ENCODE assay signal across 23 cellular contexts in the genomic region with DNA sequence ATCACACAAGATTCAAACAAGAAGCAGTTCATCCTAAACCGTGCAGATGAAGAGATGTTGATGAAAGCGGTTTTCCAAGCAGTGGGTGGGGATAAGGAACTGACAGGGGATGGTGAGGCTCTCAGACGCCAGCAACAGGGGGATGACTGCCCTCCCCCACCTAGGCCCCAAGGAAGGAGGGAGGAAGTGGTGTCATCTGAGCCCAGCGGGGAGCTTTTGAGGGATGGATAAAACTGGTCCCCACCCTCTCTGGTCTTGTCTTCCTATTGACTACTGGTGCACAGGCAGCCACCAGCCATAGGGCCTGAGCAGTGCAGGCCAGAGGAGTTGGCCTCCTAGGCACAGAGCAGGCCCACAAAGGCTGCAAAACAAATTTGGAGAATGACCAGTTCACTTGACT.
"Had no signal": no experiment of that assay in that cellular context is flagged by ENCODE, and none has a peak within 500 bp of the region (broad histone marks: within the 10 kb centered on the region; RNA-seq: fewer than 3 reads in every experiment).

No MANE protein-coding gene starts in this region.

- H3K4me3 Mint-ChIP-seq: activated naive CD8-positive, alpha-beta T cell treated with anti-CD3 and anti-CD28 coated beads, Interleukin-2, amount 50 U/mL, for 24 hours; activated T-cell treated with anti-CD3 and anti-CD28 coated beads, Interleukin-2, amount 50 U/mL, for 24 hours; naive thymus-derived CD4-positive, alpha-beta T cell; stimulated activated naive B cell treated with anti-CD40 and anti-IgM and Interleukin-4, amounts not matched to agents 10 μg/mL and 1 μg/mL and 100 μg/mL, for 72 hours; T-helper 2 cell treated with Interferon-gamma antibody and Interleukin-4, amounts not matched to agents 5 μg/mL and 100 μg/mL, for 36 hours had no signal

- H3K4me1 Mint-ChIP-seq: activated naive CD8-positive, alpha-beta T cell treated with anti-CD3 and anti-CD28 coated beads, Interleukin-2, amount 50 U/mL, for 24 hours; stimulated activated naive B cell treated with anti-CD40 and anti-IgM and Interleukin-4, amounts not matched to agents 10 μg/mL and 1 μg/mL and 100 μg/mL, for 72 hours had no signal

- H3K27me3 Mint-ChIP-seq: activated T-cell treated with anti-CD3 and anti-CD28 coated beads, Interleukin-2, amount 50 U/mL, for 24 hours had no signal

- FAIRE-seq: keratinocyte had no signal

- DNase-seq: activated CD4-positive, alpha-beta T cell treated with anti-CD3 and anti-CD28 coated beads for 4 hours; activated CD4-positive, alpha-beta T cell treated with anti-CD3 and anti-CD28 coated beads, Interleukin-2, amount 50 U/mL, for 4 hours; activated CD4-positive, CD25-positive, alpha-beta regulatory T cell; activated gamma-delta T cell; activated naive CD4-positive, alpha-beta T cell treated with anti-CD3 and anti-CD28 coated beads, Interleukin-2, amount 50 U/mL, for 16 hours; activated naive CD8-positive, alpha-beta T cell treated with anti-CD3 and anti-CD28 coated beads, Interleukin-2, amount 50 U/mL, for 24 hours; activated T-cell treated with anti-CD3 and anti-CD28 coated beads, Interleukin-2, amount 50 U/mL, for 24 hours; caudate nucleus; foreskin keratinocyte; left colon; naive thymus-derived CD4-positive, alpha-beta T cell; occipital lobe; stimulated activated CD4-positive, alpha-beta T cell treated with anti-CD3 and anti-CD28 coated beads, Interleukin-1b, Interleukin-23, amount 100 ng/mL, for 48 hours; stimulated activated naive B cell treated with anti-CD40 and anti-IgM and Interleukin-4, amounts not matched to agents 10 μg/mL and 1 μg/mL and 100 μg/mL, for 72 hours; stomach; T-helper 1 cell; thyroid gland; upper lobe of left lung had no signal

- H3K27ac ChIP-seq: esophagus muscularis mucosa, foreskin keratinocyte, right atrium auricular region, stomach, thyroid gland, upper lobe of left lung had no signal

- H3K4me3 ChIP-seq: esophagus muscularis mucosa, right atrium auricular region, smooth muscle cell, stomach, thyroid gland, upper lobe of left lung had no signal

- H3K9me3 ChIP-seq: thyroid gland had no signal

- H3K36me3 Mint-ChIP-seq: stimulated activated naive B cell treated with anti-CD40 and anti-IgM and Interleukin-4, amounts not matched to agents 10 μg/mL and 1 μg/mL and 100 μg/mL, for 72 hours had no signal

- H3K4me1 ChIP-seq: esophagus muscularis mucosa, foreskin keratinocyte, stomach, thyroid gland, upper lobe of left lung had no signal

- ATAC-seq: activated naive CD8-positive, alpha-beta T cell treated with anti-CD3 and anti-CD28 coated beads, Interleukin-2, amount 50 U/mL, for 24 hours; foreskin keratinocyte; left colon; naive thymus-derived CD4-positive, alpha-beta T cell; stimulated activated naive B cell treated with anti-CD40 and anti-IgM and Interleukin-4, amounts not matched to agents 10 μg/mL and 1 μg/mL and 100 μg/mL, for 72 hours had no signal

- H3K4me2 ChIP-seq: smooth muscle cell had no signal

- H3K27me3 ChIP-seq: esophagus muscularis mucosa, foreskin keratinocyte, right atrium auricular region, stomach, thyroid gland, upper lobe of left lung had no signal

- H3K27ac Mint-ChIP-seq: activated naive CD8-positive, alpha-beta T cell treated with anti-CD3 and anti-CD28 coated beads, Interleukin-2, amount 50 U/mL, for 24 hours; activated T-cell treated with anti-CD3 and anti-CD28 coated beads, Interleukin-2, amount 50 U/mL, for 24 hours; stimulated activated naive B cell treated with anti-CD40 and anti-IgM and Interleukin-4, amounts not matched to agents 10 μg/mL and 1 μg/mL and 100 μg/mL, for 72 hours; T-helper 2 cell treated with Interferon-gamma antibody and Interleukin-4, amounts not matched to agents 5 μg/mL and 100 μg/mL, for 36 hours had no signal

- H3K36me3 ChIP-seq: esophagus muscularis mucosa, right atrium auricular region, stomach, thyroid gland, upper lobe of left lung had no signal
